Comparison of ENCODE assay signal across 14 cellular contexts in genomic region chr13:109904218-109904617, GRCh38.
DNase-seq lines count a peak whose midpoint lies in the region; ATAC-seq and TF ChIP-seq lines count a peak whose summit lies in the region.
"Had no signal": no experiment of that assay in that cellular context is flagged by ENCODE, and none has a peak within 500 bp of the region (broad histone marks: within the 10 kb centered on the region; RNA-seq: fewer than 3 reads in every experiment).

No MANE protein-coding gene starts in this region.

- H3K4me1 Mint-ChIP-seq in WTC11 = peaks cover 14% of the 10 kb centered on the region
- H3K4me1 Mint-ChIP-seq: activated CD4-positive, alpha-beta memory T cell treated with anti-CD3 and anti-CD28 coated beads, Interleukin-2, amount 10 ng/mL, durations not matched to agents 7 days and 5 days had no signal

- peak; percentile 29 to 46 for DNase-seq in SHP77 (lab: John Stamatoyannopoulos, UW)
- no peak for DNase-seq in SHP77 treated with DMSO at 0.1 percent for 48 hours (lab: John Stamatoyannopoulos, UW)
- peak; percentile 5 for DNase-seq in NCI-H226
- no peak for DNase-seq in WTC11 (ENCODE audit: low spot score)
- DNase-seq in renal cortical epithelial cell (ENCODE audit: low read depth) = peak; percentile 21
- no peak for DNase-seq in GDM1 (lab: John Stamatoyannopoulos, UW)
- DNase-seq: ACHN; activated CD4-positive, alpha-beta memory T cell treated with anti-CD3 and anti-CD28 coated beads, Interleukin-2, amount 10 ng/mL, durations not matched to agents 7 days and 5 days; mucosa of descending colon; NCI-H1436 had no signal

- H3K36me3 Mint-ChIP-seq in WTC11 = peaks cover 7% of the 10 kb centered on the region; the same call in 1 of the 2 replicates
- H3K36me3 Mint-ChIP-seq: type B pancreatic cell had no signal

- POLR2A ChIA-PET in WTC11 (lab: Charles Lee) = interaction anchor here (0.8 kb wide), 1 partner anchor 114 kb away, joined by 5 read pairs; no protein-coding TSS in a partner anchor

- ATAC-seq in WTC11 = peak; percentile 79
- ATAC-seq in HG03378 (IDR thresholded peaks at IDR 0.05; ENCODE audit: unreplicated experiment) = no peak
- ATAC-seq in GM21737 (IDR thresholded peaks at IDR 0.05; ENCODE audit: unreplicated experiment) = no peak
- ATAC-seq: mucosa of descending colon had no signal

- CTCF ChIA-PET in WTC11 (lab: Charles Lee) = interaction anchor here (0.6 kb wide), 1 partner anchor 121 kb away, joined by 4 read pairs; no protein-coding TSS in a partner anchor

- H3K27me3 Mint-ChIP-seq in WTC11 (ENCODE audit: low read depth) = peaks cover 4% of the 10 kb centered on the region; the same call in 1 of the 2 replicates

- no peak for TF ChIP-seq CTCF in WTC11 (IDR thresholded peaks at IDR 0.05)

- H3K27ac Mint-ChIP-seq in WTC11 = no peak overlapping the region
- H3K27ac Mint-ChIP-seq: activated CD4-positive, alpha-beta memory T cell treated with anti-CD3 and anti-CD28 coated beads, Interleukin-2, amount 10 ng/mL, durations not matched to agents 7 days and 5 days; activated T-helper 2 cell treated with anti-CD3 and anti-CD28 coated beads, Interferon-gamma antibody, Interleukin-2, Interleukin-4, amounts not matched to agents 10 μg/mL and 5 μg/mL and 100 μg/mL, durations not matched to agents 14 hours and 24 hours and 36 hours; type B pancreatic cell had no signal

- peaks cover 15% of the 10 kb centered on the region for H3K9me3 Mint-ChIP-seq in WTC11
- H3K9me3 Mint-ChIP-seq: activated CD4-positive, alpha-beta memory T cell treated with anti-CD3 and anti-CD28 coated beads, Interleukin-2, amount 10 ng/mL, durations not matched to agents 7 days and 5 days; activated T-helper 2 cell treated with anti-CD3 and anti-CD28 coated beads, Interferon-gamma antibody, Interleukin-2, Interleukin-4, amounts not matched to agents 10 μg/mL and 5 μg/mL and 100 μg/mL, durations not matched to agents 14 hours and 24 hours and 36 hours; type B pancreatic cell had no signal

- no peak overlapping the region for H3K4me3 Mint-ChIP-seq in WTC11
- H3K4me3 Mint-ChIP-seq: activated CD4-positive, alpha-beta memory T cell treated with anti-CD3 and anti-CD28 coated beads, Interleukin-2, amount 10 ng/mL, durations not matched to agents 7 days and 5 days; type B pancreatic cell had no signal

TF ChIP-seq in WTC11, 78 proteins besides CTCF, POLR2A, EP300 and RAD21:
- TF ChIP-seq, protein P1, sequence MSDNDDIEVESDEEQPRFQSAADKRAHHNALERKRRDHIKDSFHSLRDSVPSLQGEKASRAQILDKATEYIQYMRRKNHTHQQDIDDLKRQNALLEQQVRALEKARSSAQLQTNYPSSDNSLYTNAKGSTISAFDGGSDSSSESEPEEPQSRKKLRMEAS (CRISPR knock-in tag; IDR thresholded peaks at IDR 0.05) = peak; percentile 42; the same call in 1 of the 2 replicates
- TF ChIP-seq, protein P2, sequence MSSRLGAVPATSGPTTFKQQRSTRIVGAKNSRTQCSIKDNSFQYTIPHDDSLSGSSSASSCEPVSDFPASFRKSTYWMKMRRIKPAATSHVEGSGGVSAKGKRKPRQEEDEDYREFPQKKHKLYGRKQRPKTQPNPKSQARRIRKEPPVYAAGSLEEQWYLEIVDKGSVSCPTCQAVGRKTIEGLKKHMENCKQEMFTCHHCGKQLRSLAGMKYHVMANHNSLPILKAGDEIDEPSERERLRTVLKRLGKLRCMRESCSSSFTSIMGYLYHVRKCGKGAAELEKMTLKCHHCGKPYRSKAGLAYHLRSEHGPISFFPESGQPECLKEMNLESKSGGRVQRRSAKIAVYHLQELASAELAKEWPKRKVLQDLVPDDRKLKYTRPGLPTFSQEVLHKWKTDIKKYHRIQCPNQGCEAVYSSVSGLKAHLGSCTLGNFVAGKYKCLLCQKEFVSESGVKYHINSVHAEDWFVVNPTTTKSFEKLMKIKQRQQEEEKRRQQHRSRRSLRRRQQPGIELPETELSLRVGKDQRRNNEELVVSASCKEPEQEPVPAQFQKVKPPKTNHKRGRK (CRISPR knock-in tag; IDR thresholded peaks at IDR 0.05; ENCODE audit: borderline replicate concordance) = no peak
- TF ChIP-seq GABPB1 (CRISPR knock-in tag; IDR thresholded peaks at IDR 0.05) = no peak
- TF ChIP-seq, protein P3, sequence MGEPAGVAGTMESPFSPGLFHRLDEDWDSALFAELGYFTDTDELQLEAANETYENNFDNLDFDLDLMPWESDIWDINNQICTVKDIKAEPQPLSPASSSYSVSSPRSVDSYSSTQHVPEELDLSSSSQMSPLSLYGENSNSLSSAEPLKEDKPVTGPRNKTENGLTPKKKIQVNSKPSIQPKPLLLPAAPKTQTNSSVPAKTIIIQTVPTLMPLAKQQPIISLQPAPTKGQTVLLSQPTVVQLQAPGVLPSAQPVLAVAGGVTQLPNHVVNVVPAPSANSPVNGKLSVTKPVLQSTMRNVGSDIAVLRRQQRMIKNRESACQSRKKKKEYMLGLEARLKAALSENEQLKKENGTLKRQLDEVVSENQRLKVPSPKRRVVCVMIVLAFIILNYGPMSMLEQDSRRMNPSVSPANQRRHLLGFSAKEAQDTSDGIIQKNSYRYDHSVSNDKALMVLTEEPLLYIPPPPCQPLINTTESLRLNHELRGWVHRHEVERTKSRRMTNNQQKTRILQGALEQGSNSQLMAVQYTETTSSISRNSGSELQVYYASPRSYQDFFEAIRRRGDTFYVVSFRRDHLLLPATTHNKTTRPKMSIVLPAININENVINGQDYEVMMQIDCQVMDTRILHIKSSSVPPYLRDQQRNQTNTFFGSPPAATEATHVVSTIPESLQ (CRISPR knock-in tag; IDR thresholded peaks at IDR 0.05) = no peak

Comparison
In these comparisons a context has a peak if more than half of its experiments do, and no peak if none do; other contexts are left out.
1. DNase-seq: peak in SHP77 (2 of 2), NCI-H226 (single experiment) and renal cortical epithelial cell (single experiment); none in SHP77 treated with DMSO at 0.1 percent for 48 hours (single experiment), WTC11 (single experiment) and GDM1 (single experiment).